10 cellular contexts compared by ENCODE assay signal in genomic region chr2:233247744-233248143, GRCh38. TPM values are rescaled to one million over a fixed set of nuclear protein-coding genes. Genes with fewer than 3 reads are reported as not detected.
A peak's percentile ranks its signal among the peaks of the same experiment; 100 is the strongest.
DNase-seq lines count a peak whose midpoint lies in the region; ATAC-seq and TF ChIP-seq lines count a peak whose summit lies in the region.
"Had no signal": no experiment of that assay in that cellular context is flagged by ENCODE, and none has a peak within 500 bp of the region (broad histone marks: within the 10 kb centered on the region; RNA-seq: fewer than 3 reads in every experiment).

No MANE protein-coding gene starts in this region.

- TF ChIP-seq CTCF in Panc1 (IDR thresholded peaks at IDR 0.05) (no peak), mucosa of descending colon (IDR thresholded peaks at IDR 0.05) (no peak)

- H3K36me3 ChIP-seq in CD4-positive, alpha-beta memory T cell (ENCODE audit: insufficient read depth, low read length): no peaks in the 10 kb centered on the region
- no peaks in the 10 kb centered on the region; the same call in 1 of the 2 replicates for H3K36me3 ChIP-seq in Panc1 (ENCODE audit: control insufficient read depth, insufficient read depth, low read length)
- H3K36me3 ChIP-seq in mucosa of descending colon (ENCODE audit: low read depth): no peaks in the 10 kb centered on the region
- H3K36me3 ChIP-seq: brain microvascular endothelial cell had no signal

- H3K27me3 ChIP-seq in CD4-positive, alpha-beta memory T cell (ENCODE audit: insufficient read depth, low read length): no peaks in the 10 kb centered on the region
- H3K27me3 ChIP-seq in Panc1 (ENCODE audit: control insufficient read depth, insufficient read depth, low read length): no peaks in the 10 kb centered on the region
- H3K27me3 ChIP-seq: brain microvascular endothelial cell had no signal

- peak overlapping the region; percentile 83 to 96 (median 93) for H3K27ac Mint-ChIP-seq in CD4-positive, alpha-beta memory T cell

- POLR2A ChIA-PET in CD4-positive, alpha-beta memory T cell (lab: Charles Lee; ENCODE audit: partially characterized antibody): interaction anchor here (1.1 kb wide), 1 partner anchor 12 kb away, joined by 3 read pairs; no protein-coding TSS in a partner anchor
- POLR2A ChIA-PET in Panc1 (lab: Charles Lee): no interaction called here

- H3K9me3 ChIP-seq in CD4-positive, alpha-beta memory T cell (ENCODE audit: control insufficient read depth in 1 of 2, low read length in 2 of 2): no peaks in the 10 kb centered on the region
- H3K9me3 ChIP-seq in Panc1 (ENCODE audit: control insufficient read depth, insufficient read depth, low read depth, low read length) (peaks cover 10% of the 10 kb centered on the region; the same call in 1 of the 2 replicates), mucosa of descending colon (no peaks in the 10 kb centered on the region)

- H3K4me3 Mint-ChIP-seq in CD4-positive, alpha-beta memory T cell: peak overlapping the region in 5 of 8 donors; percentile 33 to 55 (median 47)

- CTCF ChIA-PET in CD4-positive, alpha-beta memory T cell (lab: Charles Lee; ENCODE audit: partially characterized antibody): no interaction called here
- CTCF ChIA-PET in Panc1 (lab: Charles Lee): no interaction called here

- no peaks in the 10 kb centered on the region for H3K27me3 Mint-ChIP-seq in CD4-positive, alpha-beta memory T cell

- ATAC-seq in Panc1 (peak; percentile 39; the same call in 1 of the 2 replicates), mucosa of descending colon (peak; percentile 56), GM19035 (IDR thresholded peaks at IDR 0.05; ENCODE audit: unreplicated experiment) (no peak), HG03135 (IDR thresholded peaks at IDR 0.05; ENCODE audit: unreplicated experiment) (no peak)

- no peaks in the 10 kb centered on the region for H3K9me3 Mint-ChIP-seq in CD4-positive, alpha-beta memory T cell

- peaks cover 0 to 6% of the 10 kb centered on the region in 2 donors for H3K36me3 Mint-ChIP-seq in CD4-positive, alpha-beta memory T cell

- H3K4me3 ChIP-seq in CD4-positive, alpha-beta memory T cell (ENCODE audit: low read length in 2 of 2): no peak overlapping the region
- H3K4me3 ChIP-seq in Panc1 (ENCODE audit: low read depth in 2 of 2, low read length in 2 of 2): no peak overlapping the region
- no peak overlapping the region for H3K4me3 ChIP-seq in mucosa of descending colon

- DNase-seq in CD4-positive, alpha-beta memory T cell: peak in 1 of 5 donors; percentile 93
- DNase-seq in Panc1 (ENCODE audit: low read depth, low spot score) (peak; percentile 86), mucosa of descending colon (no peak), hippocampal formation (lab: John Stamatoyannopoulos, UW) (no peak), NCI-H1105 treated with DMSO at 0.1 percent for 48 hours (lab: John Stamatoyannopoulos, UW) (no peak)
- DNase-seq in activated effector memory CD4-positive, alpha-beta T cell treated with anti-CD3 and anti-CD28 coated beads, Interleukin-2, amount 50 U/mL, for 16 hours: peak; percentile 81
- DNase-seq: brain microvascular endothelial cell had no signal

- H3K4me1 Mint-ChIP-seq in CD4-positive, alpha-beta memory T cell: peaks cover 32 to 73% (median 45%) of the 10 kb centered on the region in 4 donors

- in situ Hi-C loops in Panc1 (cut with HindIII; ENCODE audit: low pct_unique_long_range_greater_than_20kb, low sequenced_read_pairs): no loop called here

- intact Hi-C loops in CD4-positive, alpha-beta memory T cell (cut with micrococcal nuclease): loop anchor here (10.0 kb wide), 1 partner anchor 553 kb away; the partner anchor contains the start of gene GIGYF2
- intact Hi-C loops in Panc1 (cut with micrococcal nuclease; ENCODE audit: unreplicated experiment): no loop called here
- intact Hi-C loops in mucosa of descending colon (cut with DNase I, micrococcal nuclease): no loop called here

- no TSS peak for BruUV-seq in Panc1 (replicated peaks; lab: Mats Ljungman, UMichigan)

- H3K27ac ChIP-seq in CD4-positive, alpha-beta memory T cell (ENCODE audit: low read depth, low read length): peak overlapping the region; percentile 68
- 0 out of 2 replicates have a peak overlapping the region, but pooled peaks have one; percentile 26 for H3K27ac ChIP-seq in Panc1 (ENCODE audit: low read length)
- H3K27ac ChIP-seq: brain microvascular endothelial cell had no signal

- peaks cover 56% of the 10 kb centered on the region for H3K4me1 ChIP-seq in CD4-positive, alpha-beta memory T cell (ENCODE audit: insufficient read depth, low read length)
- H3K4me1 ChIP-seq in Panc1 (ENCODE audit: control insufficient read depth, insufficient read depth, low read length): peaks cover 9% of the 10 kb centered on the region
- peaks cover 4% of the 10 kb centered on the region for H3K4me1 ChIP-seq in mucosa of descending colon (ENCODE audit: low read depth)

RNA-seq across cellular contexts. Expression of gene ATG16L1, which starts 3.7 kb away (rescaled TPM):
- 10 to 100 TPM; 81.1 to 89.4 TPM for total RNA-seq in CD4-positive, alpha-beta memory T cell
- polyA plus RNA-seq in CD4-positive, alpha-beta memory T cell: 10 to 100 TPM; 12.3 to 20.0 TPM
- total RNA-seq in Panc1 (2021; ENCODE audit: unreplicated experiment): 52.3 TPM
- 29.2 TPM for polyA plus RNA-seq in Panc1 (2012; ENCODE audit: insufficient read length)
- 10 to 100 TPM; 29.5 to 42.9 (median 36.0) TPM for total RNA-seq in mucosa of descending colon

RNA-seq across cellular contexts. Expression of gene SAG, which starts 59.9 kb away (rescaled TPM):
- under 1 TPM in 1 of 2 experiments, not detected in 1; 0.06 TPM for total RNA-seq in CD4-positive, alpha-beta memory T cell
- polyA plus RNA-seq in CD4-positive, alpha-beta memory T cell: not detected
- total RNA-seq in Panc1 (2021; ENCODE audit: unreplicated experiment) (not detected), mucosa of descending colon (under 1 TPM in 1 of 3 donors, not detected in 2; 0.63 TPM)
- polyA plus RNA-seq in Panc1 (2012; ENCODE audit: insufficient read length): not detected
- polyA plus RNA-seq: neural cell had no signal

Comparison
In these comparisons a context has a peak if more than half of its experiments do, and no peak if none do; other contexts are left out.
1. DNase-seq: peak in Panc1 (single experiment) and activated effector memory CD4-positive, alpha-beta T cell treated with anti-CD3 and anti-CD28 coated beads, Interleukin-2, amount 50 U/mL, for 16 hours (single experiment); none in mucosa of descending colon (0 of 3), hippocampal formation (0 of 2) and NCI-H1105 treated with DMSO at 0.1 percent for 48 hours (single experiment).
2. ATAC-seq: peak in Panc1 (single experiment) and mucosa of descending colon (single experiment); none in GM19035 (single experiment) and HG03135 (single experiment).